1 cellular context compared by ENCODE assay signal in genomic region chr5:90409318-90410177, GRCh38.
TF ChIP-seq lines count a peak whose summit lies in the region.

TSS of gene CETN3 (minus strand) at chr5:90409756. CDS start at chr5:90409661, 95 bp downstream.

TF ChIP-seq in K562, 482 proteins besides CTCF, POLR2A, EP300 and RAD21 (continued from another document and continues in another):
- no peak for TF ChIP-seq ZNF318 (IDR thresholded peaks at IDR 0.05; ENCODE audit: borderline replicate concordance in 1 of 2, low read depth in 1 of 2)
- TF ChIP-seq CHAMP1 (IDR thresholded peaks at IDR 0.05), result peak; percentile 61; the same call in 1 of the 2 replicates
- TF ChIP-seq ZNF79 (CRISPR knock-in tag; IDR thresholded peaks at IDR 0.05; ENCODE audit: low read depth), result no peak
- no peak for TF ChIP-seq CREB1 (IDR thresholded peaks at IDR 0.05)
- TF ChIP-seq CREB1 (CRISPR knock-in tag; IDR thresholded peaks at IDR 0.05), result peak; percentile 28
- no peak; a peak in 1 of 4 replicates for TF ChIP-seq CSDE1 (IDR thresholded peaks at IDR 0.05)
- TF ChIP-seq GABPA (tag; conservative IDR thresholded peaks at IDR 0.05; ENCODE audit: low read depth), result 0 out of 2 replicates have a peak, but pooled peaks have one; percentile 11
- TF ChIP-seq ZBTB12 (CRISPR knock-in tag; IDR thresholded peaks at IDR 0.05), result no peak
- TF ChIP-seq PCBP2 (IDR thresholded peaks at IDR 0.05; ENCODE audit: low read depth, low read length, poor library complexity, severe bottlenecking), result no peak
- TF ChIP-seq POLR3G (IDR thresholded peaks at IDR 0.05; ENCODE audit: extremely low read depth, insufficient read length, insufficient replicate concordance), result no peak
- no peak for TF ChIP-seq SIX5 (IDR thresholded peaks at IDR 0.05; ENCODE audit: borderline replicate concordance in 1 of 2, insufficient read depth in 1 of 2, low read depth in 1 of 2, low read length in 2 of 2)
- TF ChIP-seq CBFB (CRISPR knock-in tag; IDR thresholded peaks at IDR 0.05), result no peak
- TF ChIP-seq FOXK2 (conservative IDR thresholded peaks at IDR 0.05 in 1 of 2, IDR thresholded peaks at IDR 0.05 in 1 of 2; ENCODE audit: low read depth in 2 of 2), result peak in 1 of 2 experiments; percentile 54; a peak in 3 of 4 replicates
- TF ChIP-seq ETS1 (conservative IDR thresholded peaks at IDR 0.05; ENCODE audit: control insufficient read depth, low read depth, low read length), result no peak; the same call in 1 of the 2 replicates
- TF ChIP-seq FOXA3 (CRISPR knock-in tag; conservative IDR thresholded peaks at IDR 0.05 in 1 of 2, IDR thresholded peaks at IDR 0.05 in 1 of 2), result peak in 1 of 2 experiments; percentile 60; a peak in 1 of 4 replicates
- peak; percentile 63 for TF ChIP-seq MAX (CRISPR knock-in tag; IDR thresholded peaks at IDR 0.05)
- TF ChIP-seq ZNF586 (CRISPR knock-in tag; conservative IDR thresholded peaks at IDR 0.05), result no peak
- TF ChIP-seq CC2D1A (IDR thresholded peaks at IDR 0.05), result peak; percentile 12; the same call in 1 of the 2 replicates
- no peak for TF ChIP-seq ZNF239 (CRISPR knock-in tag; IDR thresholded peaks at IDR 0.05)
- TF ChIP-seq ZNF280B (CRISPR knock-in tag; IDR thresholded peaks at IDR 0.05), result no peak
- TF ChIP-seq CBX8 (IDR thresholded peaks at IDR 0.05; ENCODE audit: borderline replicate concordance, extremely low read depth, low read depth, low read length, poor library complexity, severe bottlenecking), result no peak
- peak; percentile 24 for TF ChIP-seq RBM39 (optimal IDR thresholded peaks at IDR 0.05; ENCODE audit: low read depth, low read length)
- TF ChIP-seq ZBED1 (IDR thresholded peaks at IDR 0.05), result peak; percentile 11; the same call in 1 of the 2 replicates
- TF ChIP-seq ZNF407 (IDR thresholded peaks at IDR 0.05; ENCODE audit: low read depth), result no peak
- no peak for TF ChIP-seq ZNF75A (CRISPR knock-in tag; IDR thresholded peaks at IDR 0.05)
- TF ChIP-seq THRA (IDR thresholded peaks at IDR 0.05), result no peak
- peak; percentile 77 for TF ChIP-seq ZBTB17 (CRISPR knock-in tag; IDR thresholded peaks at IDR 0.05)
- peak; percentile 85 for TF ChIP-seq BRD9 (IDR thresholded peaks at IDR 0.05; ENCODE audit: low read depth, partially characterized antibody)
- no peak for TF ChIP-seq ZNF584 (CRISPR knock-in tag; IDR thresholded peaks at IDR 0.05; ENCODE audit: low read depth)
- TF ChIP-seq MAZ (CRISPR knock-in tag; conservative IDR thresholded peaks at IDR 0.05 in 1 of 2, IDR thresholded peaks at IDR 0.05 in 1 of 2), result peak; percentile 42 to 53
